In the genomic region with DNA sequence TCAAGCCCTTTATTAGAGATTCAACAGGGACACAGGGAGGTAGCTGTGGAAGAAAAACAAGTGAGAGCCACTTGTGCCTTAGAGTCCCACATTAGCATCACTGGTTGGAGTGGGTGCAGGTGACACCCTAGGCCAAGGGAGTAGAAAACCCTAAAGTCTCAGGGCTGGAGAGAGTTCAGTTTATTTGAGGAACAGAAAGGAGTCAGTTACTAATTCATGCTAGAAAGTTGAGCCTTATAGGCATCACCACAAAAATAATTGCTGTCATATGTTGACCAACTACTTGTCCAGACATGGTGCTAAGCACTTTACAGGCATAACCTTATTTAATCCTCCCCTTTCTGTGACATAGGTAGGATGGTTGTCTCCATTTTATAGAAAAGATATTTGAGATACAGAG, we compare ENCODE assay signal across 28 cellular contexts. TPM values are rescaled to one million over a fixed set of nuclear protein-coding genes. Genes with fewer than 3 reads are reported as not detected.
"Had no signal": no experiment of that assay in that cellular context is flagged by ENCODE, and none has a peak within 500 bp of the region (broad histone marks: within the 10 kb centered on the region; RNA-seq: fewer than 3 reads in every experiment).

No MANE protein-coding gene starts in this region.

- H3K4me1 Mint-ChIP-seq: activated CD4-positive, alpha-beta memory T cell treated with anti-CD3 and anti-CD28 coated beads, Interleukin-2, amount 10 ng/mL, durations not matched to agents 7 days and 5 days; activated CD4-positive, alpha-beta T cell treated with anti-CD3 and anti-CD28 coated beads, Interleukin-2, amount 10 ng/mL, durations not matched to agents 7 days and 5 days; central memory CD8-positive, alpha-beta T cell; T-helper 17 cell had no signal

- H3K4me3 ChIP-seq: coronary artery, dorsolateral prefrontal cortex had no signal

- H3K27me3 ChIP-seq: brain microvascular endothelial cell, dorsolateral prefrontal cortex had no signal

- H3K36me3 Mint-ChIP-seq: activated naive CD8-positive, alpha-beta T cell had no signal

- H3K36me3 ChIP-seq: brain microvascular endothelial cell had no signal

- ATAC-seq: activated T-cell treated with anti-CD3 and anti-CD28 coated beads, Interleukin-2, amount 50 U/mL, for 72 hours; esophagus mucosa; T-helper 17 cell had no signal

- DNase-seq: activated CD4-positive, alpha-beta memory T cell treated with anti-CD3 and anti-CD28 coated beads, Interleukin-2, amount 10 ng/mL, durations not matched to agents 7 days and 5 days; activated CD4-positive, alpha-beta T cell treated with anti-CD3 and anti-CD28 coated beads for 4 hours; activated CD4-positive, alpha-beta T cell treated with anti-CD3 and anti-CD28 coated beads, Interleukin-2, amount 10 ng/mL, durations not matched to agents 7 days and 5 days; activated CD4-positive, alpha-beta T cell treated with anti-CD3 and anti-CD28 coated beads, Interleukin-2, amount 50 U/mL, for 4 hours; activated CD4-positive, CD25-positive, alpha-beta regulatory T cell; activated CD4-positive, CD25-positive, alpha-beta regulatory T cell treated with anti-CD3 and anti-CD28 coated beads, Interleukin-2, amount 50 U/mL, for 72 hours; activated CD8-positive, alpha-beta memory T cell treated with anti-CD3 and anti-CD28 coated beads, Interleukin-2, amount 50 U/mL, for 48 hours; activated effector memory CD4-positive, alpha-beta T cell treated with Interleukin-2 at 50 U/mL for 16 hours; activated gamma-delta T cell treated with Interleukin-2 at 50 U/mL for 16 hours; activated naive CD4-positive, alpha-beta T cell treated with anti-CD3 and anti-CD28 coated beads, Interleukin-2, amount 50 U/mL, for 16 hours; activated naive CD4-positive, alpha-beta T cell treated with Interleukin-2 at 50 U/mL for 16 hours; activated T-cell treated with anti-CD3 and anti-CD28 coated beads for 4 hours; activated T-cell treated with anti-CD3 and anti-CD28 coated beads, Interleukin-2, amount 50 U/mL, for 24 hours; activated T-cell treated with anti-CD3 and anti-CD28 coated beads, Interleukin-2, amount 50 U/mL, for 72 hours; amniotic stem cell; anterior cingulate cortex; brain microvascular endothelial cell; dorsolateral prefrontal cortex; effector memory CD4-positive, alpha-beta T cell; endodermal cell; foreskin fibroblast; head of caudate nucleus; T-helper 17 cell had no signal

- H3K27me3 Mint-ChIP-seq: activated CD4-positive, alpha-beta memory T cell treated with anti-CD3 and anti-CD28 coated beads, Interleukin-2, amount 10 ng/mL, durations not matched to agents 7 days and 5 days; activated naive CD8-positive, alpha-beta T cell; activated T-cell treated with anti-CD3 and anti-CD28 coated beads, Interleukin-2, amount 50 U/mL, for 24 hours; central memory CD8-positive, alpha-beta T cell; dendritic cell treated with granulocyte-macrophage colony-stimulating factor and Interleukin-4, amounts not matched to agents 40 ng/mL and 50 ng/mL, for 4 days; T-helper 17 cell had no signal

- H3K4me3 Mint-ChIP-seq: activated CD4-positive, alpha-beta memory T cell treated with anti-CD3 and anti-CD28 coated beads, Interleukin-2, amount 10 ng/mL, durations not matched to agents 7 days and 5 days; activated CD4-positive, alpha-beta T cell treated with anti-CD3 and anti-CD28 coated beads, Interleukin-2, amount 10 ng/mL, durations not matched to agents 7 days and 5 days; activated naive CD8-positive, alpha-beta T cell; activated T-cell treated with anti-CD3 and anti-CD28 coated beads, Interleukin-2, amount 50 U/mL, for 24 hours; activated T-cell treated with anti-CD3 and anti-CD28 coated beads, Interleukin-2, amount 50 U/mL, for 72 hours; central memory CD8-positive, alpha-beta T cell; dendritic cell treated with granulocyte-macrophage colony-stimulating factor and Interleukin-4, amounts not matched to agents 40 ng/mL and 50 ng/mL, for 4 days; endodermal cell; T-helper 17 cell had no signal

- H3K9me3 Mint-ChIP-seq: activated CD4-positive, alpha-beta memory T cell treated with anti-CD3 and anti-CD28 coated beads, Interleukin-2, amount 10 ng/mL, durations not matched to agents 7 days and 5 days; activated CD4-positive, alpha-beta T cell treated with anti-CD3 and anti-CD28 coated beads, Interleukin-2, amount 10 ng/mL, durations not matched to agents 7 days and 5 days; activated T-cell treated with anti-CD3 and anti-CD28 coated beads, Interleukin-2, amount 50 U/mL, for 24 hours; activated T-cell treated with anti-CD3 and anti-CD28 coated beads, Interleukin-2, amount 50 U/mL, for 72 hours; central memory CD8-positive, alpha-beta T cell; dendritic cell treated with granulocyte-macrophage colony-stimulating factor and Interleukin-4, amounts not matched to agents 40 ng/mL and 50 ng/mL, for 4 days; endodermal cell had no signal

- H3K27ac Mint-ChIP-seq: activated CD4-positive, alpha-beta memory T cell treated with anti-CD3 and anti-CD28 coated beads, Interleukin-2, amount 10 ng/mL, durations not matched to agents 7 days and 5 days; activated CD4-positive, alpha-beta T cell treated with anti-CD3 and anti-CD28 coated beads, Interleukin-2, amount 10 ng/mL, durations not matched to agents 7 days and 5 days; activated naive CD8-positive, alpha-beta T cell; activated T-cell treated with anti-CD3 and anti-CD28 coated beads, Interleukin-2, amount 50 U/mL, for 24 hours; activated T-cell treated with anti-CD3 and anti-CD28 coated beads, Interleukin-2, amount 50 U/mL, for 72 hours; dendritic cell treated with granulocyte-macrophage colony-stimulating factor and Interleukin-4, amounts not matched to agents 40 ng/mL and 50 ng/mL, for 4 days; endodermal cell; T-helper 17 cell had no signal

RNA-seq across cellular contexts. Expression of a gene that starts 20.9 kb away (rescaled TPM):
- total RNA-seq: endodermal cell had no signal
